11 cellular contexts compared by ENCODE assay signal in the genomic region with DNA sequence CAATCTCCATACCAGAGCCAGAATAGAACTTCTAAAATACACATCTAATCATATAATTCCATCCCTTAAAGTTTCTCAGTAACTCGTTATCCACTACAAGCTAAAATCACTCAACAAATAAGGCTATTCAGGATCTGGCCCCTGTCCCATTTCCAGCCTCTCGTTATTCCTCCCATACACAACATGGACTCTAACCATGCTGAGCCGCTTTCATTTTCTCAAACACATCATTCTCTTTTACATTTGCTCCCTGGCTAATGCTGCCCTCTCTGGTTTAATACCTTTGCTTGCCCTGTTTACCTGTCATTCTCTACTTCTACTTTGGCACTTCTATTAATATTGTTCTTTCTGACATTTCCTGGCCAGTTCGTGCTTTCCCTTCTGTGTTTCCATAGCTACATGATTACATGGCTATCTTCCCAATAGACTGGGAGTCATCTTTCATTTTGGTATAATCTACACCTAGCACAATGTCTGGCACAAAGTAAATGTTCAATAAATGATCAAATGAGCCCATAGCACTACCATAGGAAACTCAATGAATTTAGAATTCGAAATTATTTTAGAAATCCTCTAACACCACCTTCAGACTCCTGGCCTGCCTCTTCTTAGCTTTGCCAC.
DNase-seq lines count a peak whose midpoint lies in the region; ATAC-seq and FAIRE-seq lines count a peak whose summit lies in the region.
"Had no signal": no experiment of that assay in that cellular context is flagged by ENCODE, and none has a peak within 500 bp of the region (broad histone marks: within the 10 kb centered on the region; RNA-seq: fewer than 3 reads in every experiment).

No MANE protein-coding gene starts in this region.

- DNase-seq in COR-L47 (lab: John Stamatoyannopoulos, UW) (peak; percentile 69), MG63 (peak; percentile 40), RPMI7951 (ENCODE audit: low read depth) (peak; percentile 53), aorta (no peak), NCI-H82 treated with DMSO at 0.1 percent for 48 hours (lab: John Stamatoyannopoulos, UW; ENCODE audit: unreplicated experiment) (no peak)
- DNase-seq in stimulated activated CD4-positive, alpha-beta T cell treated with anti-CD3 and anti-CD28 coated beads, Interleukin-4, amount 100 ng/mL, for 4 hours, result no peak
- DNase-seq: CD4-positive, alpha-beta memory T cell; Karpas-422 had no signal

- no peak for ATAC-seq in aorta (ENCODE audit: low FRiP score)
- no peak for ATAC-seq in HG03457 (IDR thresholded peaks at IDR 0.05; ENCODE audit: unreplicated experiment)

- H3K27me3 ChIP-seq in MG63, result no peaks in the 10 kb centered on the region
- no peaks in the 10 kb centered on the region for H3K27me3 ChIP-seq in aorta (ENCODE audit: control insufficient read depth in 1 of 2, insufficient read depth in 2 of 2, low read length in 1 of 2)

- H3K4me3 ChIP-seq in MG63, result peak overlapping the region; percentile 42
- H3K4me3 ChIP-seq in aorta (ENCODE audit: low read length in 2 of 2), result no peak overlapping the region

- intact Hi-C loops in aorta (cut with DNase I), result no loop called here

- peak; percentile 60 for FAIRE-seq in islet of Langerhans (lab: Jason Lieb, UNC)
- FAIRE-seq: endometrium had no signal

- H3K36me3 ChIP-seq in MG63 (no peaks in the 10 kb centered on the region), aorta (ENCODE audit: control insufficient read depth in 1 of 2, insufficient read depth in 2 of 2, low read length in 1 of 2) (no peaks in the 10 kb centered on the region)

- no peaks in the 10 kb centered on the region for H3K4me1 ChIP-seq in aorta (ENCODE audit: control insufficient read depth in 1 of 2, insufficient read depth in 2 of 2, low read length in 2 of 2)

- H3K9me3 ChIP-seq in MG63 (no peaks in the 10 kb centered on the region), aorta (ENCODE audit: control insufficient read depth, low read length) (no peaks in the 10 kb centered on the region)

- WGBS in aorta, 2 donors, result 59% methylated on average over 5 of the region's 5 CpGs

- H3K27ac ChIP-seq in aorta (ENCODE audit: low read depth in 1 of 2, low read length in 2 of 2), result no peak overlapping the region

Comparison
In these comparisons a context has a peak if more than half of its experiments do, and no peak if none do; other contexts are left out.
1. DNase-seq: peak in COR-L47 (single experiment), MG63 (single experiment) and RPMI7951 (single experiment); none in aorta (0 of 2), NCI-H82 treated with DMSO at 0.1 percent for 48 hours (single experiment) and stimulated activated CD4-positive, alpha-beta T cell treated with anti-CD3 and anti-CD28 coated beads, Interleukin-4, amount 100 ng/mL, for 4 hours (0 of 2).